10 cellular contexts compared by ENCODE assay signal in genomic region chr12:75389061-75389460, GRCh38. TPM values are rescaled to one million over a fixed set of nuclear protein-coding genes. Genes with fewer than 3 reads are reported as not detected.
A peak's percentile ranks its signal among the peaks of the same experiment; 100 is the strongest.
DNase-seq lines count a peak whose midpoint lies in the region; ATAC-seq, FAIRE-seq and TF ChIP-seq lines count a peak whose summit lies in the region.
"Had no signal": no experiment of that assay in that cellular context is flagged by ENCODE, and none has a peak within 500 bp of the region (broad histone marks: within the 10 kb centered on the region; RNA-seq: fewer than 3 reads in every experiment).

No MANE protein-coding gene starts in this region.

- DNase-seq in H54 (ENCODE audit: insufficient read length, low spot score) = peak; percentile 13
- peak; percentile 97 for DNase-seq in RKO (ENCODE audit: low spot score)
- DNase-seq in fibroblast of lung (ENCODE audit: low read depth in 2 of 2) = peak in 1 of 2 donors; percentile 67
- no peak for DNase-seq in stimulated activated effector memory CD8-positive, alpha-beta T cell treated with anti-CD3 and anti-CD28 coated beads, Interleukin-12 subunit alpha, Interleukin-12 subunit beta, amount 100 ng/mL, for 72 hours (ENCODE audit: low spot score in 2 of 2)
- no peak for DNase-seq in NCI-H446 (lab: John Stamatoyannopoulos, UW)
- no peak for DNase-seq in NAMALWA (ENCODE audit: low spot score)
- DNase-seq: activated CD4-positive, alpha-beta T cell treated with anti-CD3 and anti-CD28 coated beads, Interleukin-2, amount 10 ng/mL, durations not matched to agents 7 days and 5 days; head of caudate nucleus; stimulated activated CD4-positive, alpha-beta T cell treated with anti-CD3 and anti-CD28 coated beads, Interleukin-15, amount 100 ng/mL, for 24 hours had no signal

- no peaks in the 10 kb centered on the region for H3K27me3 ChIP-seq in fibroblast of lung (ENCODE audit: control insufficient read depth, insufficient read depth, low read length)

- H3K9ac ChIP-seq in fibroblast of lung (ENCODE audit: insufficient read depth, low read length) = no peak overlapping the region

- no peak overlapping the region for H2AFZ ChIP-seq in fibroblast of lung (ENCODE audit: low read length)

- peaks cover 37% of the 10 kb centered on the region for H3K4me1 Mint-ChIP-seq in stimulated activated effector memory CD8-positive, alpha-beta T cell treated with anti-CD3 and anti-CD28 coated beads, Interleukin-12 subunit alpha, Interleukin-12 subunit beta, amount 100 ng/mL, for 72 hours

- TF ChIP-seq POLR2A in H54 (IDR thresholded peaks at IDR 0.05; ENCODE audit: low read depth, low read length) = no peak

- peak; percentile 94 for FAIRE-seq in H54 (lab: Jason Lieb, UNC)

- peak overlapping the region; percentile 97 for H3K27ac Mint-ChIP-seq in stimulated activated effector memory CD8-positive, alpha-beta T cell treated with anti-CD3 and anti-CD28 coated beads, Interleukin-12 subunit alpha, Interleukin-12 subunit beta, amount 100 ng/mL, for 72 hours
- H3K27ac Mint-ChIP-seq: activated CD4-positive, alpha-beta T cell treated with anti-CD3 and anti-CD28 coated beads, Interleukin-2, amount 10 ng/mL, durations not matched to agents 7 days and 5 days had no signal

- H3K9me3 ChIP-seq in fibroblast of lung (ENCODE audit: control insufficient read depth, insufficient read depth, low read depth, low read length) = no peaks in the 10 kb centered on the region

- H3K79me2 ChIP-seq in fibroblast of lung (ENCODE audit: control insufficient read depth, insufficient read depth, low read length) = no peaks in the 10 kb centered on the region

- H3K4me1 ChIP-seq in fibroblast of lung (ENCODE audit: control insufficient read depth, extremely low read depth, insufficient read depth, low read length) = no peaks in the 10 kb centered on the region

- H3K36me3 Mint-ChIP-seq in stimulated activated effector memory CD8-positive, alpha-beta T cell treated with anti-CD3 and anti-CD28 coated beads, Interleukin-12 subunit alpha, Interleukin-12 subunit beta, amount 100 ng/mL, for 72 hours = peaks cover 9% of the 10 kb centered on the region

- no peaks in the 10 kb centered on the region for H4K20me1 ChIP-seq in fibroblast of lung (ENCODE audit: control insufficient read depth, extremely low read depth, insufficient read depth, low read length)

- peak overlapping the region; percentile 83 for H3K4me2 ChIP-seq in fibroblast of lung (ENCODE audit: extremely low read depth, insufficient read depth, low read length)

- peaks cover 6% of the 10 kb centered on the region for H3K9me3 Mint-ChIP-seq in stimulated activated effector memory CD8-positive, alpha-beta T cell treated with anti-CD3 and anti-CD28 coated beads, Interleukin-12 subunit alpha, Interleukin-12 subunit beta, amount 100 ng/mL, for 72 hours
- H3K9me3 Mint-ChIP-seq: activated CD4-positive, alpha-beta T cell treated with anti-CD3 and anti-CD28 coated beads, Interleukin-2, amount 10 ng/mL, durations not matched to agents 7 days and 5 days had no signal

- TF ChIP-seq CTCF in fibroblast of lung (conservative IDR thresholded peaks at IDR 0.05 in 1 of 2, IDR thresholded peaks at IDR 0.05 in 1 of 2; ENCODE audit: low read depth in 1 of 2, low read length in 2 of 2) = no peak

- peak overlapping the region; percentile 86 for H3K4me3 Mint-ChIP-seq in stimulated activated effector memory CD8-positive, alpha-beta T cell treated with anti-CD3 and anti-CD28 coated beads, Interleukin-12 subunit alpha, Interleukin-12 subunit beta, amount 100 ng/mL, for 72 hours

- peak overlapping the region; percentile 36 for H3K27ac ChIP-seq in fibroblast of lung (ENCODE audit: insufficient read depth, low read length)

- H3K4me3 ChIP-seq in fibroblast of lung (replicated peaks in 1 of 4; ENCODE audit: control extremely low read depth in 1 of 4, insufficient read depth in 1 of 4, low read depth in 3 of 4, low read length in 4 of 4) = peak overlapping the region in 3 of 4 experiments; percentile 65 to 81 (median 70)

- no peaks in the 10 kb centered on the region for H3K36me3 ChIP-seq in fibroblast of lung (ENCODE audit: control insufficient read depth, insufficient read depth, low read length)

- ATAC-seq in stimulated activated effector memory CD8-positive, alpha-beta T cell treated with anti-CD3 and anti-CD28 coated beads, Interleukin-12 subunit alpha, Interleukin-12 subunit beta, amount 100 ng/mL, for 72 hours = no peak
- no peak for ATAC-seq in HG02642 (IDR thresholded peaks at IDR 0.05; ENCODE audit: poor library complexity, unreplicated experiment)

RNA-seq across cellular contexts. Expression of gene GLIPR1L2, which starts 1.8 kb away (rescaled TPM):
- 0.33 and 1.0 TPM in 2 replicates for total RNA-seq in fibroblast of lung
- 0.33 and 0.46 TPM in 2 replicates for polyA plus RNA-seq in fibroblast of lung
- polyA plus RNA-seq in fibroblast of lung (2012) = 0.26 and 0.38 TPM in 2 replicates
- polyA minus RNA-seq in fibroblast of lung (ENCODE audit: low replicate concordance) = not detected in 2 replicates

RNA-seq across cellular contexts. Expression of gene GLIPR1L1, which starts 54.6 kb away (rescaled TPM):
- under 0.01 TPM in 1 of 2 replicates, not detected in the other for total RNA-seq in fibroblast of lung
- polyA plus RNA-seq in fibroblast of lung = not detected in 2 replicates
- not detected in 2 replicates for polyA plus RNA-seq in fibroblast of lung (2012)
- polyA minus RNA-seq in fibroblast of lung (ENCODE audit: low replicate concordance) = not detected in 2 replicates
- total RNA-seq: activated CD4-positive, alpha-beta T cell treated with anti-CD3 and anti-CD28 coated beads, Interleukin-2, amount 10 ng/mL, durations not matched to agents 7 days and 5 days had no signal

RNA-seq across cellular contexts. Expression of gene CAPS2, which starts 58.9 kb away (rescaled TPM):
- total RNA-seq in fibroblast of lung = 9.2 and 21.1 TPM in 2 replicates
- polyA plus RNA-seq in fibroblast of lung = 2.4 and 3.5 TPM in 2 replicates
- polyA plus RNA-seq in fibroblast of lung (2012) = 1.7 and 2.9 TPM in 2 replicates
- 0.31 TPM in 1 of 2 replicates, not detected in the other for polyA minus RNA-seq in fibroblast of lung (ENCODE audit: low replicate concordance)

Comparison
In these comparisons a context has a peak if more than half of its experiments do, and no peak if none do; other contexts are left out.
1. DNase-seq: peak in H54 (single experiment) and RKO (single experiment); none in stimulated activated effector memory CD8-positive, alpha-beta T cell treated with anti-CD3 and anti-CD28 coated beads, Interleukin-12 subunit alpha, Interleukin-12 subunit beta, amount 100 ng/mL, for 72 hours (0 of 2), NCI-H446 (0 of 2) and NAMALWA (single experiment).